In genomic region chr21:41835711-41836154, GRCh38 we compare ENCODE assay signal across 1 cellular context.
A peak's percentile ranks its signal among the peaks of the same experiment; 100 is the strongest.
TF ChIP-seq lines count a peak whose summit lies in the region.

No MANE protein-coding gene starts in this region.

TF ChIP-seq in K562, 482 proteins besides CTCF, POLR2A, EP300 and RAD21 (continued from another document):
- TF ChIP-seq POLR2B (IDR thresholded peaks at IDR 0.05; ENCODE audit: low read depth, partially characterized antibody) (peak; percentile 32), PHB (CRISPR knock-in tag; IDR thresholded peaks at IDR 0.05) (no peak), DDX20 (tag; IDR thresholded peaks at IDR 0.05; ENCODE audit: low read depth) (no peak), KAT7 (CRISPR knock-in tag; IDR thresholded peaks at IDR 0.05; ENCODE audit: borderline replicate concordance) (no peak), MNT (conservative IDR thresholded peaks at IDR 0.05) (no peak), ID3 (CRISPR knock-in tag; IDR thresholded peaks at IDR 0.05) (no peak), ID3 (tag; IDR thresholded peaks at IDR 0.05) (no peak), SOX6 (IDR thresholded peaks at IDR 0.05) (no peak), ZBTB34 (CRISPR knock-in tag; IDR thresholded peaks at IDR 0.05) (no peak), MBD2 (IDR thresholded peaks at IDR 0.05; ENCODE audit: borderline replicate concordance, low read depth) (no peak), ERF (CRISPR knock-in tag; IDR thresholded peaks at IDR 0.05) (no peak), CBFA2T2 (conservative IDR thresholded peaks at IDR 0.05) (no peak), GATAD2A (IDR thresholded peaks at IDR 0.05) (no peak), SMARCA4 (IDR thresholded peaks at IDR 0.05) (0 out of 2 replicates have a peak, but pooled peaks have one; percentile 28), ZNF165 (CRISPR knock-in tag; IDR thresholded peaks at IDR 0.05; ENCODE audit: borderline replicate concordance) (no peak), DPF2 (IDR thresholded peaks at IDR 0.05) (peak; percentile 34; the same call in 1 of the 2 replicates), SMARCB1 (IDR thresholded peaks at IDR 0.05; ENCODE audit: insufficient read length, low read depth) (no peak), MAZ (CRISPR knock-in tag; conservative IDR thresholded peaks at IDR 0.05 in 1 of 2, IDR thresholded peaks at IDR 0.05 in 1 of 2) (peak in 1 of 2 experiments; percentile 53; a peak in 1 of 4 replicates), ZNF212 (CRISPR knock-in tag; IDR thresholded peaks at IDR 0.05) (no peak)
- TF ChIP-seq, protein P1, sequence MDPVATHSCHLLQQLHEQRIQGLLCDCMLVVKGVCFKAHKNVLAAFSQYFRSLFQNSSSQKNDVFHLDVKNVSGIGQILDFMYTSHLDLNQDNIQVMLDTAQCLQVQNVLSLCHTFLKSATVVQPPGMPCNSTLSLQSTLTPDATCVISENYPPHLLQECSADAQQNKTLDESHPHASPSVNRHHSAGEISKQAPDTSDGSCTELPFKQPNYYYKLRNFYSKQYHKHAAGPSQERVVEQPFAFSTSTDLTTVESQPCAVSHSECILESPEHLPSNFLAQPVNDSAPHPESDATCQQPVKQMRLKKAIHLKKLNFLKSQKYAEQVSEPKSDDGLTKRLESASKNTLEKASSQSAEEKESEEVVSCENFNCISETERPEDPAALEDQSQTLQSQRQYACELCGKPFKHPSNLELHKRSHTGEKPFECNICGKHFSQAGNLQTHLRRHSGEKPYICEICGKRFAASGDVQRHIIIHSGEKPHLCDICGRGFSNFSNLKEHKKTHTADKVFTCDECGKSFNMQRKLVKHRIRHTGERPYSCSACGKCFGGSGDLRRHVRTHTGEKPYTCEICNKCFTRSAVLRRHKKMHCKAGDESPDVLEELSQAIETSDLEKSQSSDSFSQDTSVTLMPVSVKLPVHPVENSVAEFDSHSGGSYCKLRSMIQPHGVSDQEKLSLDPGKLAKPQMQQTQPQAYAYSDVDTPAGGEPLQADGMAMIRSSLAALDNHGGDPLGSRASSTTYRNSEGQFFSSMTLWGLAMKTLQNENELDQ (CRISPR knock-in tag; IDR thresholded peaks at IDR 0.05; ENCODE audit: borderline replicate concordance) = no peak
- TF ChIP-seq, protein P2, sequence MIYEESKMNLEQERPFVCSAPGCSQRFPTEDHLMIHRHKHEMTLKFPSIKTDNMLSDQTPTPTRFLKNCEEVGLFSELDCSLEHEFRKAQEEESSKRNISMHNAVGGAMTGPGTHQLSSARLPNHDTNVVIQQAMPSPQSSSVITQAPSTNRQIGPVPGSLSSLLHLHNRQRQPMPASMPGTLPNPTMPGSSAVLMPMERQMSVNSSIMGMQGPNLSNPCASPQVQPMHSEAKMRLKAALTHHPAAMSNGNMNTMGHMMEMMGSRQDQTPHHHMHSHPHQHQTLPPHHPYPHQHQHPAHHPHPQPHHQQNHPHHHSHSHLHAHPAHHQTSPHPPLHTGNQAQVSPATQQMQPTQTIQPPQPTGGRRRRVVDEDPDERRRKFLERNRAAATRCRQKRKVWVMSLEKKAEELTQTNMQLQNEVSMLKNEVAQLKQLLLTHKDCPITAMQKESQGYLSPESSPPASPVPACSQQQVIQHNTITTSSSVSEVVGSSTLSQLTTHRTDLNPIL (CRISPR knock-in tag; IDR thresholded peaks at IDR 0.05) = no peak
- TF ChIP-seq, protein P3, sequence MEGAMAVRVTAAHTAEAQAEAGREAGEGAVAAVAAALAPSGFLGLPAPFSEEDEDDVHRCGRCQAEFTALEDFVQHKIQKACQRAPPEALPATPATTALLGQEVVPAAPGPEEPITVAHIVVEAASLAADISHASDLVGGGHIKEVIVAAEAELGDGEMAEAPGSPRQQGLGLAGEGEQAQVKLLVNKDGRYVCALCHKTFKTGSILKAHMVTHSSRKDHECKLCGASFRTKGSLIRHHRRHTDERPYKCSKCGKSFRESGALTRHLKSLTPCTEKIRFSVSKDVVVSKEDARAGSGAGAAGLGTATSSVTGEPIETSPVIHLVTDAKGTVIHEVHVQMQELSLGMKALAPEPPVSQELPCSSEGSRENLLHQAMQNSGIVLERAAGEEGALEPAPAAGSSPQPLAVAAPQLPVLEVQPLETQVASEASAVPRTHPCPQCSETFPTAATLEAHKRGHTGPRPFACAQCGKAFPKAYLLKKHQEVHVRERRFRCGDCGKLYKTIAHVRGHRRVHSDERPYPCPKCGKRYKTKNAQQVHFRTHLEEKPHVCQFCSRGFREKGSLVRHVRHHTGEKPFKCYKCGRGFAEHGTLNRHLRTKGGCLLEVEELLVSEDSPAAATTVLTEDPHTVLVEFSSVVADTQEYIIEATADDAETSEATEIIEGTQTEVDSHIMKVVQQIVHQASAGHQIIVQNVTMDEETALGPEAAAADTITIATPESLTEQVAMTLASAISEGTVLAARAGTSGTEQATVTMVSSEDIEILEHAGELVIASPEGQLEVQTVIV (CRISPR knock-in tag; IDR thresholded peaks at IDR 0.05; ENCODE audit: borderline replicate concordance) = no peak
